21 cellular contexts compared by ENCODE assay signal in genomic region chr14:86683525-86683924, GRCh38.
"Had no signal": no experiment of that assay in that cellular context is flagged by ENCODE, and none has a peak within 500 bp of the region (broad histone marks: within the 10 kb centered on the region; RNA-seq: fewer than 3 reads in every experiment).

No MANE protein-coding gene starts in this region.

- H3K4me2 ChIP-seq: hepatocyte, smooth muscle cell had no signal

- H3K36me3 Mint-ChIP-seq: activated naive CD8-positive, alpha-beta T cell; naive thymus-derived CD4-positive, alpha-beta T cell; stimulated activated naive B cell treated with anti-CD40 and anti-IgM and Interleukin-4, amounts not matched to agents 10 μg/mL and 1 μg/mL and 100 μg/mL, for 72 hours; WTC11 had no signal

- H3K9me3 ChIP-seq: esophagus squamous epithelium, sigmoid colon, thoracic aorta, upper lobe of left lung had no signal

- H3K27me3 Mint-ChIP-seq: activated naive CD8-positive, alpha-beta T cell; activated T-cell treated with anti-CD3 and anti-CD28 coated beads, Interleukin-2, amount 50 U/mL, for 24 hours; activated T-helper 17 cell treated with anti-CD3 and anti-CD28 coated beads, Interleukin-2, amount 50 U/mL, for 72 hours; effector memory CD8-positive, alpha-beta T cell; naive thymus-derived CD4-positive, alpha-beta T cell; stimulated activated naive B cell treated with anti-CD40 and anti-IgM and Interleukin-4, amounts not matched to agents 10 μg/mL and 1 μg/mL and 100 μg/mL, for 72 hours had no signal

- H3K27ac Mint-ChIP-seq: activated naive CD8-positive, alpha-beta T cell; activated T-cell treated with anti-CD3 and anti-CD28 coated beads, Interleukin-2, amount 50 U/mL, for 24 hours; activated T-helper 17 cell treated with anti-CD3 and anti-CD28 coated beads, Interleukin-2, amount 50 U/mL, for 72 hours; effector memory CD8-positive, alpha-beta T cell; naive thymus-derived CD4-positive, alpha-beta T cell; stimulated activated naive B cell treated with anti-CD40 and anti-IgM and Interleukin-4, amounts not matched to agents 10 μg/mL and 1 μg/mL and 100 μg/mL, for 72 hours; WTC11 had no signal

- H3K4me1 Mint-ChIP-seq: activated T-helper 17 cell treated with anti-CD3 and anti-CD28 coated beads, Interleukin-2, amount 50 U/mL, for 72 hours; naive thymus-derived CD4-positive, alpha-beta T cell; neural crest cell; stimulated activated naive B cell treated with anti-CD40 and anti-IgM and Interleukin-4, amounts not matched to agents 10 μg/mL and 1 μg/mL and 100 μg/mL, for 72 hours; WTC11 had no signal

- ATAC-seq: activated T-helper 17 cell treated with anti-CD3 and anti-CD28 coated beads, Interleukin-2, amount 50 U/mL, for 72 hours; effector memory CD8-positive, alpha-beta T cell; naive thymus-derived CD4-positive, alpha-beta T cell; stimulated activated naive B cell treated with anti-CD40 and anti-IgM and Interleukin-4, amounts not matched to agents 10 μg/mL and 1 μg/mL and 100 μg/mL, for 72 hours; WTC11 had no signal

- DNase-seq: activated CD8-positive, alpha-beta memory T cell treated with anti-CD3 and anti-CD28 coated beads, Interleukin-2, amount 50 U/mL, for 4 hours; activated T-cell treated with anti-CD3 and anti-CD28 coated beads, Interleukin-2, amount 50 U/mL, for 24 hours; central memory CD4-positive, alpha-beta T cell; effector memory CD8-positive, alpha-beta T cell; esophagus squamous epithelium; kidney glomerular epithelial cell; left ventricle myocardium inferior; naive thymus-derived CD4-positive, alpha-beta T cell; occipital lobe; sigmoid colon; stimulated activated CD4-positive, alpha-beta T cell treated with anti-CD3 and anti-CD28 coated beads, Interleukin-15, amount 100 ng/mL, for 24 hours; stimulated activated naive B cell treated with anti-CD40 and anti-IgM and Interleukin-4, amounts not matched to agents 10 μg/mL and 1 μg/mL and 100 μg/mL, for 72 hours; T1000; upper lobe of left lung had no signal

- H2AFZ ChIP-seq: hepatocyte had no signal

- H3K79me2 ChIP-seq: hepatocyte had no signal

- H3K4me3 Mint-ChIP-seq: activated naive CD8-positive, alpha-beta T cell; activated T-cell treated with anti-CD3 and anti-CD28 coated beads, Interleukin-2, amount 50 U/mL, for 24 hours; activated T-helper 17 cell treated with anti-CD3 and anti-CD28 coated beads, Interleukin-2, amount 50 U/mL, for 72 hours; effector memory CD8-positive, alpha-beta T cell; naive thymus-derived CD4-positive, alpha-beta T cell; neural crest cell; stimulated activated naive B cell treated with anti-CD40 and anti-IgM and Interleukin-4, amounts not matched to agents 10 μg/mL and 1 μg/mL and 100 μg/mL, for 72 hours; WTC11 had no signal

- H3K27ac ChIP-seq: esophagus squamous epithelium, hepatocyte, left ventricle myocardium inferior, sigmoid colon, thoracic aorta, upper lobe of left lung had no signal

- H3K27me3 ChIP-seq: esophagus squamous epithelium, hepatocyte, sigmoid colon, upper lobe of left lung had no signal

- H3K4me1 ChIP-seq: esophagus squamous epithelium, left ventricle myocardium inferior, sigmoid colon, upper lobe of left lung had no signal

- H3K4me3 ChIP-seq: esophagus squamous epithelium, hepatocyte, left ventricle myocardium inferior, sigmoid colon, smooth muscle cell, thoracic aorta, upper lobe of left lung had no signal

- H3K36me3 ChIP-seq: esophagus squamous epithelium, left ventricle myocardium inferior, sigmoid colon, thoracic aorta, upper lobe of left lung had no signal

- H3K9me3 Mint-ChIP-seq: neural crest cell, WTC11 had no signal
